Comparison of ENCODE assay signal across 16 cellular contexts in genomic region chr4:1753692-1754311, GRCh38. TPM values are rescaled to one million over a fixed set of nuclear protein-coding genes. Genes with fewer than 3 reads are reported as not detected.
DNase-seq lines count a peak whose midpoint lies in the region; ATAC-seq, FAIRE-seq and TF ChIP-seq lines count a peak whose summit lies in the region.
"Had no signal": no experiment of that assay in that cellular context is flagged by ENCODE, and none has a peak within 500 bp of the region (broad histone marks: within the 10 kb centered on the region; RNA-seq: fewer than 3 reads in every experiment).

No MANE protein-coding gene starts in this region.

- intact Hi-C loops in K562 (cut with micrococcal nuclease) = no loop called here
- intact Hi-C loops in HepG2 (cut with micrococcal nuclease; ENCODE audit: unreplicated experiment) = loop anchor here (2.0 kb wide), 1 partner anchor 25 kb away; no protein-coding TSS in a partner anchor
- intact Hi-C loops in vagina (cut with DNase I) = no loop called here

- H3K9me3 ChIP-seq in K562 (replicated peaks; ENCODE audit: control insufficient read depth, insufficient read depth, low read depth, low read length) (no peaks in the 10 kb centered on the region), HepG2 (ENCODE audit: low read length) (no peaks in the 10 kb centered on the region), vagina (no peaks in the 10 kb centered on the region)
- H3K9me3 ChIP-seq: SK-N-SH had no signal

- H3K4me1 ChIP-seq in K562 (replicated peaks in 1 of 2; ENCODE audit: control insufficient read depth in 2 of 2, insufficient read depth in 2 of 2, low read length in 2 of 2) = peaks cover 23 to 94% of the 10 kb centered on the region in 2 experiments
- peaks cover 90% of the 10 kb centered on the region for H3K4me1 ChIP-seq in HepG2 (ENCODE audit: insufficient read depth, low read length)
- peaks cover 59% of the 10 kb centered on the region for H3K4me1 ChIP-seq in vagina

- no peaks in the 10 kb centered on the region for H3K27me3 ChIP-seq in K562 (ENCODE audit: control insufficient read depth in 2 of 2, insufficient read depth in 2 of 2, low read length in 2 of 2)
- H3K27me3 ChIP-seq in HepG2 (ENCODE audit: control insufficient read depth in 1 of 2, insufficient read depth in 2 of 2, low read length in 2 of 2) = no peaks in the 10 kb centered on the region; a peak in 1 of 5 replicates
- no peaks in the 10 kb centered on the region for H3K27me3 ChIP-seq in vagina

- in situ Hi-C loops in K562 (cut with MboI) (no loop called here), HepG2 (cut with HindIII; ENCODE audit: extremely low pct_ligation_motif_present, low pct_unique_long_range_greater_than_20kb) (loop anchor here (10.0 kb wide), 1 partner anchor 51 kb away; no protein-coding TSS in a partner anchor)

- TF ChIP-seq POLR2A in NB4 (IDR thresholded peaks at IDR 0.05; ENCODE audit: extremely low read depth, insufficient read length) = no peak
- TF ChIP-seq POLR2A in K562 (conservative IDR thresholded peaks at IDR 0.05) = no peak
- TF ChIP-seq POLR2A in HepG2 (IDR thresholded peaks at IDR 0.05; ENCODE audit: insufficient read depth in 1 of 2, low read depth in 2 of 2, low read length in 2 of 2) = no peak
- no peak for TF ChIP-seq POLR2A in vagina (IDR thresholded peaks at IDR 0.05)

- DNase-seq in NB4 (ENCODE audit: low read depth) (peak; percentile 47), K562 (ENCODE audit: extremely low read depth in 1 of 4, low spot score in 3 of 4) (no peak), HepG2 (ENCODE audit: low spot score) (peak; percentile 39), vagina (ENCODE audit: extremely low spot score in 2 of 2) (no peak), foreskin melanocyte (no peak), D341Med (ENCODE audit: low spot score) (no peak)
- no peak for DNase-seq in activated effector memory CD4-positive, alpha-beta T cell treated with Interleukin-2 at 50 U/mL for 16 hours
- DNase-seq: KG1, NCI-H1105 treated with DMSO at 0.1 percent for 48 hours, NCI-H187 treated with DMSO at 0.1 percent for 48 hours, NCI-H446, PC-3, SK-N-SH had no signal

- H3K4me3 ChIP-seq in NB4 (ENCODE audit: low read depth, low read length) = no peak overlapping the region
- H3K4me3 ChIP-seq in K562 = no peak overlapping the region
- H3K4me3 ChIP-seq in HepG2 (replicated peaks in 1 of 3; ENCODE audit: insufficient read depth in 1 of 3, low read depth in 2 of 3, low read length in 3 of 3) = peak overlapping the region; percentile 45 to 73 (median 56); a peak in 4 of 6 replicates
- no peak overlapping the region for H3K4me3 ChIP-seq in vagina
- H3K4me3 ChIP-seq: GM12878 had no signal

- TF ChIP-seq CTCF in NB4 (IDR thresholded peaks at IDR 0.05; ENCODE audit: low read depth, low read length) (no peak), K562 (IDR thresholded peaks at IDR 0.05 in 2 of 3, conservative IDR thresholded peaks at IDR 0.05 in 1 of 3; ENCODE audit: insufficient read depth in 2 of 3, low read depth in 1 of 3, low read length in 3 of 3) (no peak), HepG2 (CRISPR knock-in tag; IDR thresholded peaks at IDR 0.05) (peak; percentile 45; the same call in 1 of the 2 replicates), vagina (IDR thresholded peaks at IDR 0.05) (no peak)

- H3K9ac ChIP-seq in K562 (ENCODE audit: insufficient read depth in 1 of 2, low read depth in 2 of 2, low read length in 2 of 2) (peak overlapping the region in 1 of 2 experiments; percentile 82; a peak in 3 of 4 replicates), HepG2 (ENCODE audit: insufficient read depth, low read depth, low read length) (peak overlapping the region; percentile 51)
- H3K9ac ChIP-seq: SK-N-SH had no signal

- ATAC-seq in K562 (peak; percentile 2; the same call in 2 of the 3 replicates), HepG2 (peak; percentile 9)
- ATAC-seq: PC-3, Right ventricle myocardium inferior had no signal

- H3K4me2 ChIP-seq in K562 (ENCODE audit: insufficient read depth, low read length) = no peak overlapping the region
- H3K4me2 ChIP-seq in HepG2 (ENCODE audit: low read depth, low read length) = peak overlapping the region; percentile 82
- H3K4me2 ChIP-seq: SK-N-SH had no signal

- TF ChIP-seq EP300 in K562 (IDR thresholded peaks at IDR 0.05; ENCODE audit: low read length) (no peak), HepG2 (IDR thresholded peaks at IDR 0.05; ENCODE audit: low read depth in 2 of 2, low read length in 2 of 2) (no peak), HepG2 (CRISPR knock-in tag; IDR thresholded peaks at IDR 0.05; ENCODE audit: borderline replicate concordance) (no peak)

- CTCF ChIA-PET in K562 (lab: Yijun Ruan, JAX; ENCODE audit: low intra/inter-chr PET ratio) = no interaction called here
- CTCF ChIA-PET in HepG2 (lab: Yijun Ruan, JAX; ENCODE audit: low intra/inter-chr PET ratio, low total read pairs) = interaction anchor here (2.9 kb wide), 1 partner anchor 57 kb away, joined by 22 read pairs; no protein-coding TSS in a partner anchor

- H3K79me2 ChIP-seq in K562 (ENCODE audit: control insufficient read depth, insufficient read depth, low read length) (no peaks in the 10 kb centered on the region), HepG2 (ENCODE audit: insufficient read depth, low read length) (no peaks in the 10 kb centered on the region)

- POLR2A ChIA-PET in K562 (lab: Yijun Ruan, JAX) = interaction anchor here (0.6 to 1.1 kb wide), 3 partner anchors 8 to 258 kb away, joined by 3 to 5 read pairs (median 4); no protein-coding TSS in a partner anchor
- POLR2A ChIA-PET in HepG2 (lab: Yijun Ruan, JAX) = interaction anchor here (0.9 to 34.3 kb wide), 5 partner anchors 9 to 54 kb away, joined by 3 to 1258 read pairs (median 6); partner anchors contain the start of gene FGFR3

- H3K36me3 ChIP-seq in K562 (ENCODE audit: control insufficient read depth, insufficient read depth, low read length) = no peaks in the 10 kb centered on the region
- no peaks in the 10 kb centered on the region for H3K36me3 ChIP-seq in HepG2 (replicated peaks in 1 of 2; ENCODE audit: control insufficient read depth in 1 of 2, insufficient read depth in 2 of 2, low read length in 2 of 2)
- H3K36me3 ChIP-seq in vagina = no peaks in the 10 kb centered on the region

- peak overlapping the region; percentile 52; the same call in 1 of the 3 replicates for H3K27ac ChIP-seq in K562 (ENCODE audit: extremely low read depth, low read depth, low read length)
- no peak overlapping the region for H3K27ac ChIP-seq in HepG2 (ENCODE audit: extremely low read length, insufficient read depth, low read length)
- H3K27ac ChIP-seq in vagina = peak overlapping the region; percentile 39

- H2AFZ ChIP-seq in K562 (ENCODE audit: low read depth, low read length) (peak overlapping the region; percentile 64), HepG2 (ENCODE audit: low read length) (no peak overlapping the region)

- WGBS in K562 (ENCODE audit: insufficient coverage, low coverage, missing lambda C conversion rate) = 54% methylated on average over 12 of the region's 16 CpGs
- WGBS in HepG2 (ENCODE audit: low lambda C conversion rate) = no CpG with 5 or more reads among the region's 16 CpGs

- TF ChIP-seq RAD21 in K562 (CRISPR knock-in tag; conservative IDR thresholded peaks at IDR 0.05 in 1 of 2, IDR thresholded peaks at IDR 0.05 in 1 of 2) (no peak), HepG2 (CRISPR knock-in tag; IDR thresholded peaks at IDR 0.05) (no peak)

- FAIRE-seq in K562 (lab: Jason Lieb, UNC) = no peak
- FAIRE-seq in HepG2 (lab: Jason Lieb, UNC) = no peak
- FAIRE-seq: GM12878, GM18507 had no signal

- H4K20me1 ChIP-seq in K562 (replicated peaks; ENCODE audit: control insufficient read depth, insufficient read depth, low read length) (no peaks in the 10 kb centered on the region), HepG2 (ENCODE audit: insufficient read depth, low read length) (no peaks in the 10 kb centered on the region)

- BruUV-seq in K562 (replicated peaks; lab: Mats Ljungman, UMichigan) = no TSS peak
- BruUV-seq in HepG2 (replicated peaks; lab: Mats Ljungman, UMichigan) = no TSS peak

- H3K9me1 ChIP-seq in K562 (ENCODE audit: control insufficient read depth, insufficient read depth, low read length) = peaks cover 5% of the 10 kb centered on the region

RNA-seq across cellular contexts. Expression of gene TACC3, which starts 32.5 kb away (rescaled TPM):
- 114 and 225 TPM in 2 replicates for total RNA-seq in K562 (2011; cell fraction: chromatin; rRNA removed; ENCODE audit: low replicate concordance)
- total RNA-seq in K562 (2011; cell fraction: nucleolus; rRNA removed) = 114 and 126 TPM in 2 replicates
- total RNA-seq in K562 (2011; cell fraction: nucleoplasm; rRNA removed) = 94.5 and 103 TPM in 2 replicates
- total RNA-seq in K562 (2014; rRNA removed) (66.3 and 80.2 TPM in 2 replicates), K562 (2014; rRNA removed; fragmentation: Illumina TruSeq; extraction: Trizol) (47.1 and 49.7 TPM in 2 replicates), K562 (2015; rRNA removed; fragmentation: Illumina TruSeq; extraction: Trizol) (52.1 and 55.6 TPM in 2 replicates), K562 (2021) (112 and 122 TPM in 2 replicates), HepG2 (2016; rRNA removed; fragmentation: Illumina TruSeq; extraction: Trizol) (21.2 and 35.4 TPM in 2 replicates), vagina (16.0 TPM)
- polyA plus RNA-seq in K562 (2011; rRNA removed) (50.3 and 50.8 TPM in 2 replicates), K562 (2014; fragmentation: Illumina TruSeq; extraction: Trizol) (95.2 and 122 TPM in 2 replicates), K562 (2014; fragmentation: Nextera tagmentation; extraction: Ambion mirVana) (1 to 10 TPM; 1.9 to 2.8 TPM), K562 (2014; rRNA removed) (90.1 and 102 TPM in 2 replicates), HepG2 (2011; rRNA removed) (15.7 and 20.3 TPM in 2 replicates)
- polyA plus RNA-seq in K562 (2011; cell fraction: cytosol; rRNA removed) = 45.2 and 61.0 TPM in 2 replicates
- 150 and 212 TPM in 2 replicates for polyA plus RNA-seq in K562 (2011; cell fraction: nucleus; rRNA removed)
- 93.9 and 100.0 TPM in 2 replicates for polyA plus RNA-seq in K562 (2012)
- polyA minus RNA-seq in K562 (2011; rRNA and poly(A)+ RNA removed) = 16.5 and 18.3 TPM in 2 replicates
- 37.4 and 55.6 TPM in 2 replicates for polyA minus RNA-seq in K562 (2011; cell fraction: cytosol; rRNA and poly(A)+ RNA removed)
- polyA minus RNA-seq in K562 (2011; cell fraction: nucleus; rRNA and poly(A)+ RNA removed) = 40.5 and 49.1 TPM in 2 replicates
- total RNA-seq in HepG2 (2016; cell fraction: cytosol; rRNA removed; fragmentation: Illumina TruSeq; extraction: Trizol; ENCODE audit: low read depth) = 9.8 and 10.0 TPM in 2 replicates
- 23.8 and 32.4 TPM in 2 replicates for total RNA-seq in HepG2 (2016; cell fraction: insoluble cytoplasmic fraction; rRNA removed; fragmentation: Illumina TruSeq; extraction: Trizol)
- total RNA-seq in HepG2 (2016; cell fraction: membrane; rRNA removed; fragmentation: Illumina TruSeq; extraction: Trizol) = 15.9 and 17.1 TPM in 2 replicates
- total RNA-seq in HepG2 (2016; cell fraction: nucleus; rRNA removed; fragmentation: Illumina TruSeq; extraction: Trizol) = 24.3 and 29.3 TPM in 2 replicates
- 8.7 and 16.8 TPM in 2 replicates for polyA plus RNA-seq in HepG2 (2011; cell fraction: cytosol; rRNA removed)
- 68.2 and 101 TPM in 2 replicates for polyA plus RNA-seq in HepG2 (2011; cell fraction: nucleus; rRNA removed)
- 16.3 and 27.3 TPM in 2 replicates for polyA plus RNA-seq in HepG2 (2012)
- polyA plus RNA-seq in HepG2 (2016; cell fraction: cytosol; fragmentation: Illumina TruSeq; extraction: Trizol; ENCODE audit: low read depth) = 5.5 and 6.4 TPM in 2 replicates
- polyA plus RNA-seq in HepG2 (2016; cell fraction: insoluble cytoplasmic fraction; fragmentation: Illumina TruSeq; extraction: Trizol; ENCODE audit: low read depth) = 59.5 and 79.8 TPM in 2 replicates
- 10.8 and 13.8 TPM in 2 replicates for polyA plus RNA-seq in HepG2 (2016; cell fraction: membrane; fragmentation: Illumina TruSeq; extraction: Trizol; ENCODE audit: low read depth)
- 133 and 138 TPM in 2 replicates for polyA plus RNA-seq in HepG2 (2016; cell fraction: nucleus; fragmentation: Illumina TruSeq; extraction: Trizol; ENCODE audit: insufficient read depth, low read depth)
- polyA minus RNA-seq in HepG2 (2011; rRNA and poly(A)+ RNA removed; ENCODE audit: low replicate concordance) = 12.7 and 22.2 TPM in 2 replicates
- 7.4 and 8.9 TPM in 2 replicates for polyA minus RNA-seq in HepG2 (2011; cell fraction: cytosol; rRNA and poly(A)+ RNA removed)
- polyA minus RNA-seq in HepG2 (2011; cell fraction: nucleus; rRNA and poly(A)+ RNA removed) = 10.9 and 13.8 TPM in 2 replicates

RNA-seq across cellular contexts. Expression of gene TMEM129, which starts 32.7 kb away (rescaled TPM):
- 25.4 and 79.9 TPM in 2 replicates for total RNA-seq in K562 (2011; cell fraction: chromatin; rRNA removed; ENCODE audit: low replicate concordance)
- total RNA-seq in K562 (2011; cell fraction: nucleolus; rRNA removed) = 85.2 and 91.1 TPM in 2 replicates
- total RNA-seq in K562 (2011; cell fraction: nucleoplasm; rRNA removed) = 51.7 and 55.1 TPM in 2 replicates
- total RNA-seq in K562 (2014; rRNA removed) = 34.3 and 44.0 TPM in 2 replicates
- total RNA-seq in K562 (2014; rRNA removed; fragmentation: Illumina TruSeq; extraction: Trizol) = 5.8 and 7.8 TPM in 2 replicates
- 18.4 and 20.4 TPM in 2 replicates for total RNA-seq in K562 (2015; rRNA removed; fragmentation: Illumina TruSeq; extraction: Trizol)
- 40.0 and 40.3 TPM in 2 replicates for total RNA-seq in K562 (2021)
- polyA plus RNA-seq in K562 (2011; rRNA removed) = 17.9 and 28.9 TPM in 2 replicates
- 37.3 and 93.7 TPM in 2 replicates for polyA plus RNA-seq in K562 (2011; cell fraction: cytosol; rRNA removed)
- 100 and 135 TPM in 2 replicates for polyA plus RNA-seq in K562 (2011; cell fraction: nucleus; rRNA removed)
- 23.2 and 37.4 TPM in 2 replicates for polyA plus RNA-seq in K562 (2012)
- 18.8 and 24.3 TPM in 2 replicates for polyA plus RNA-seq in K562 (2014; fragmentation: Illumina TruSeq; extraction: Trizol)
- polyA plus RNA-seq in K562 (2014; fragmentation: Nextera tagmentation; extraction: Ambion mirVana) = under 1 TPM; 0.34 to 0.53 TPM
- 42.9 and 47.2 TPM in 2 replicates for polyA plus RNA-seq in K562 (2014; rRNA removed)
- 5.4 and 10.2 TPM in 2 replicates for polyA minus RNA-seq in K562 (2011; rRNA and poly(A)+ RNA removed)
- 23.7 and 31.6 TPM in 2 replicates for polyA minus RNA-seq in K562 (2011; cell fraction: cytosol; rRNA and poly(A)+ RNA removed)
- polyA minus RNA-seq in K562 (2011; cell fraction: nucleus; rRNA and poly(A)+ RNA removed) = 19.1 and 20.1 TPM in 2 replicates
- total RNA-seq in HepG2 (2016; rRNA removed; fragmentation: Illumina TruSeq; extraction: Trizol) = 15.5 and 25.8 TPM in 2 replicates
- total RNA-seq in HepG2 (2016; cell fraction: cytosol; rRNA removed; fragmentation: Illumina TruSeq; extraction: Trizol; ENCODE audit: low read depth) = 9.2 and 12.7 TPM in 2 replicates
- 14.4 and 26.2 TPM in 2 replicates for total RNA-seq in HepG2 (2016; cell fraction: insoluble cytoplasmic fraction; rRNA removed; fragmentation: Illumina TruSeq; extraction: Trizol)
- 28.5 and 34.5 TPM in 2 replicates for total RNA-seq in HepG2 (2016; cell fraction: membrane; rRNA removed; fragmentation: Illumina TruSeq; extraction: Trizol)
- total RNA-seq in HepG2 (2016; cell fraction: nucleus; rRNA removed; fragmentation: Illumina TruSeq; extraction: Trizol) = 20.4 and 23.0 TPM in 2 replicates
- polyA plus RNA-seq in HepG2 (2011; rRNA removed) = 19.0 and 36.1 TPM in 2 replicates
- polyA plus RNA-seq in HepG2 (2011; cell fraction: cytosol; rRNA removed) = 18.9 and 32.3 TPM in 2 replicates
- 79.1 and 84.6 TPM in 2 replicates for polyA plus RNA-seq in HepG2 (2011; cell fraction: nucleus; rRNA removed)
- 16.1 and 20.7 TPM in 2 replicates for polyA plus RNA-seq in HepG2 (2012)
- 9.4 and 10.4 TPM in 2 replicates for polyA plus RNA-seq in HepG2 (2016; cell fraction: cytosol; fragmentation: Illumina TruSeq; extraction: Trizol; ENCODE audit: low read depth)
- polyA plus RNA-seq in HepG2 (2016; cell fraction: insoluble cytoplasmic fraction; fragmentation: Illumina TruSeq; extraction: Trizol; ENCODE audit: low read depth) = 14.1 and 16.2 TPM in 2 replicates
- 21.6 and 23.3 TPM in 2 replicates for polyA plus RNA-seq in HepG2 (2016; cell fraction: membrane; fragmentation: Illumina TruSeq; extraction: Trizol; ENCODE audit: low read depth)
- 36.1 and 41.5 TPM in 2 replicates for polyA plus RNA-seq in HepG2 (2016; cell fraction: nucleus; fragmentation: Illumina TruSeq; extraction: Trizol; ENCODE audit: insufficient read depth, low read depth)
- 7.1 and 61.3 TPM in 2 replicates for polyA minus RNA-seq in HepG2 (2011; rRNA and poly(A)+ RNA removed; ENCODE audit: low replicate concordance)
- polyA minus RNA-seq in HepG2 (2011; cell fraction: cytosol; rRNA and poly(A)+ RNA removed) = 18.8 and 21.5 TPM in 2 replicates
- 6.4 and 8.5 TPM in 2 replicates for polyA minus RNA-seq in HepG2 (2011; cell fraction: nucleus; rRNA and poly(A)+ RNA removed)
- total RNA-seq in vagina = 50.6 TPM

RNA-seq across cellular contexts. Expression of gene FGFR3, which starts 39.3 kb away (rescaled TPM):
- total RNA-seq in K562 (2011; cell fraction: chromatin; rRNA removed; ENCODE audit: low replicate concordance) = 54.4 and 166 TPM in 2 replicates
- total RNA-seq in K562 (2011; cell fraction: nucleolus; rRNA removed) = 200 and 208 TPM in 2 replicates
- total RNA-seq in K562 (2011; cell fraction: nucleoplasm; rRNA removed) = 76.8 and 80.7 TPM in 2 replicates
- total RNA-seq in K562 (2014; rRNA removed) (39.9 and 43.8 TPM in 2 replicates), K562 (2014; rRNA removed; fragmentation: Illumina TruSeq; extraction: Trizol) (6.3 and 6.5 TPM in 2 replicates), K562 (2015; rRNA removed; fragmentation: Illumina TruSeq; extraction: Trizol) (12.7 and 14.1 TPM in 2 replicates), K562 (2021) (47.8 and 60.4 TPM in 2 replicates), HepG2 (2016; rRNA removed; fragmentation: Illumina TruSeq; extraction: Trizol) (40.2 and 103 TPM in 2 replicates), vagina (96.5 TPM)
- polyA plus RNA-seq in K562 (2011; rRNA removed) (20.4 and 21.7 TPM in 2 replicates), K562 (2014; fragmentation: Illumina TruSeq; extraction: Trizol) (8.4 and 22.9 TPM in 2 replicates), K562 (2014; fragmentation: Nextera tagmentation; extraction: Ambion mirVana) (1 to 10 TPM; 1.2 to 1.7 TPM), K562 (2014; rRNA removed) (48.9 and 51.5 TPM in 2 replicates), HepG2 (2011; rRNA removed) (109 and 159 TPM in 2 replicates)
- 18.7 and 54.2 TPM in 2 replicates for polyA plus RNA-seq in K562 (2011; cell fraction: cytosol; rRNA removed)
- 176 and 334 TPM in 2 replicates for polyA plus RNA-seq in K562 (2011; cell fraction: nucleus; rRNA removed)
- polyA plus RNA-seq in K562 (2012) = 15.0 and 22.4 TPM in 2 replicates
- 3.9 and 9.3 TPM in 2 replicates for polyA minus RNA-seq in K562 (2011; rRNA and poly(A)+ RNA removed)
- 30.2 and 37.6 TPM in 2 replicates for polyA minus RNA-seq in K562 (2011; cell fraction: cytosol; rRNA and poly(A)+ RNA removed)
- polyA minus RNA-seq in K562 (2011; cell fraction: nucleus; rRNA and poly(A)+ RNA removed) = 59.1 and 74.0 TPM in 2 replicates
- 18.3 and 22.4 TPM in 2 replicates for total RNA-seq in HepG2 (2016; cell fraction: cytosol; rRNA removed; fragmentation: Illumina TruSeq; extraction: Trizol; ENCODE audit: low read depth)
- 38.7 and 106 TPM in 2 replicates for total RNA-seq in HepG2 (2016; cell fraction: insoluble cytoplasmic fraction; rRNA removed; fragmentation: Illumina TruSeq; extraction: Trizol)
- 39.4 and 45.4 TPM in 2 replicates for total RNA-seq in HepG2 (2016; cell fraction: membrane; rRNA removed; fragmentation: Illumina TruSeq; extraction: Trizol)
- 114 and 144 TPM in 2 replicates for total RNA-seq in HepG2 (2016; cell fraction: nucleus; rRNA removed; fragmentation: Illumina TruSeq; extraction: Trizol)
- 87.8 and 132 TPM in 2 replicates for polyA plus RNA-seq in HepG2 (2011; cell fraction: cytosol; rRNA removed)
- 914 and 1,354 TPM in 2 replicates for polyA plus RNA-seq in HepG2 (2011; cell fraction: nucleus; rRNA removed)
- 127 and 140 TPM in 2 replicates for polyA plus RNA-seq in HepG2 (2012)
- 6.7 and 7.6 TPM in 2 replicates for polyA plus RNA-seq in HepG2 (2016; cell fraction: cytosol; fragmentation: Illumina TruSeq; extraction: Trizol; ENCODE audit: low read depth)
- polyA plus RNA-seq in HepG2 (2016; cell fraction: insoluble cytoplasmic fraction; fragmentation: Illumina TruSeq; extraction: Trizol; ENCODE audit: low read depth) = 36.5 and 42.1 TPM in 2 replicates
- polyA plus RNA-seq in HepG2 (2016; cell fraction: membrane; fragmentation: Illumina TruSeq; extraction: Trizol; ENCODE audit: low read depth) = 24.3 and 24.6 TPM in 2 replicates
- 393 and 407 TPM in 2 replicates for polyA plus RNA-seq in HepG2 (2016; cell fraction: nucleus; fragmentation: Illumina TruSeq; extraction: Trizol; ENCODE audit: insufficient read depth, low read depth)
- 7.3 and 222 TPM in 2 replicates for polyA minus RNA-seq in HepG2 (2011; rRNA and poly(A)+ RNA removed; ENCODE audit: low replicate concordance)
- 97.8 and 100 TPM in 2 replicates for polyA minus RNA-seq in HepG2 (2011; cell fraction: cytosol; rRNA and poly(A)+ RNA removed)
- 130 and 153 TPM in 2 replicates for polyA minus RNA-seq in HepG2 (2011; cell fraction: nucleus; rRNA and poly(A)+ RNA removed)

RNA-seq across cellular contexts. Expression of gene SLBP, which starts 41.7 kb away (rescaled TPM):
- total RNA-seq in K562 (2011; cell fraction: chromatin; rRNA removed; ENCODE audit: low replicate concordance) = 30.7 and 52.5 TPM in 2 replicates
- total RNA-seq in K562 (2011; cell fraction: nucleolus; rRNA removed) = 27.1 and 28.9 TPM in 2 replicates
- total RNA-seq in K562 (2011; cell fraction: nucleoplasm; rRNA removed) = 42.8 and 65.1 TPM in 2 replicates
- total RNA-seq in K562 (2014; rRNA removed) = 185 and 221 TPM in 2 replicates
- 161 and 175 TPM in 2 replicates for total RNA-seq in K562 (2014; rRNA removed; fragmentation: Illumina TruSeq; extraction: Trizol)
- 148 and 164 TPM in 2 replicates for total RNA-seq in K562 (2015; rRNA removed; fragmentation: Illumina TruSeq; extraction: Trizol)
- total RNA-seq in K562 (2021) = 123 and 128 TPM in 2 replicates
- 121 and 191 TPM in 2 replicates for polyA plus RNA-seq in K562 (2011; rRNA removed)
- 86.2 and 92.0 TPM in 2 replicates for polyA plus RNA-seq in K562 (2011; cell fraction: cytosol; rRNA removed)
- polyA plus RNA-seq in K562 (2011; cell fraction: nucleus; rRNA removed) = 39.9 and 51.3 TPM in 2 replicates
- 91.7 and 104 TPM in 2 replicates for polyA plus RNA-seq in K562 (2012)
- polyA plus RNA-seq in K562 (2014; fragmentation: Illumina TruSeq; extraction: Trizol) = 171 and 214 TPM in 2 replicates
- polyA plus RNA-seq in K562 (2014; fragmentation: Nextera tagmentation; extraction: Ambion mirVana) = 10 to 100 TPM; 49.4 to 81.8 TPM
- 157 and 162 TPM in 2 replicates for polyA plus RNA-seq in K562 (2014; rRNA removed)
- 103 and 121 TPM in 2 replicates for polyA minus RNA-seq in K562 (2011; rRNA and poly(A)+ RNA removed)
- polyA minus RNA-seq in K562 (2011; cell fraction: cytosol; rRNA and poly(A)+ RNA removed) = 51.2 and 63.8 TPM in 2 replicates
- 14.9 and 23.8 TPM in 2 replicates for polyA minus RNA-seq in K562 (2011; cell fraction: nucleus; rRNA and poly(A)+ RNA removed)
- 104 and 131 TPM in 2 replicates for total RNA-seq in HepG2 (2016; rRNA removed; fragmentation: Illumina TruSeq; extraction: Trizol)
- 19.5 and 20.5 TPM in 2 replicates for total RNA-seq in HepG2 (2016; cell fraction: cytosol; rRNA removed; fragmentation: Illumina TruSeq; extraction: Trizol; ENCODE audit: low read depth)
- total RNA-seq in HepG2 (2016; cell fraction: insoluble cytoplasmic fraction; rRNA removed; fragmentation: Illumina TruSeq; extraction: Trizol) = 103 and 128 TPM in 2 replicates
- 43.3 and 44.2 TPM in 2 replicates for total RNA-seq in HepG2 (2016; cell fraction: membrane; rRNA removed; fragmentation: Illumina TruSeq; extraction: Trizol)
- 39.3 and 41.5 TPM in 2 replicates for total RNA-seq in HepG2 (2016; cell fraction: nucleus; rRNA removed; fragmentation: Illumina TruSeq; extraction: Trizol)
- polyA plus RNA-seq in HepG2 (2011; rRNA removed) = 29.8 and 43.9 TPM in 2 replicates
- 22.0 and 30.6 TPM in 2 replicates for polyA plus RNA-seq in HepG2 (2011; cell fraction: cytosol; rRNA removed)
- polyA plus RNA-seq in HepG2 (2011; cell fraction: nucleus; rRNA removed) = 12.8 and 13.8 TPM in 2 replicates
- 30.0 and 43.7 TPM in 2 replicates for polyA plus RNA-seq in HepG2 (2012)
- 10.3 and 11.7 TPM in 2 replicates for polyA plus RNA-seq in HepG2 (2016; cell fraction: cytosol; fragmentation: Illumina TruSeq; extraction: Trizol; ENCODE audit: low read depth)
- 140 and 142 TPM in 2 replicates for polyA plus RNA-seq in HepG2 (2016; cell fraction: insoluble cytoplasmic fraction; fragmentation: Illumina TruSeq; extraction: Trizol; ENCODE audit: low read depth)
- 24.5 and 24.6 TPM in 2 replicates for polyA plus RNA-seq in HepG2 (2016; cell fraction: membrane; fragmentation: Illumina TruSeq; extraction: Trizol; ENCODE audit: low read depth)
- 69.4 and 73.3 TPM in 2 replicates for polyA plus RNA-seq in HepG2 (2016; cell fraction: nucleus; fragmentation: Illumina TruSeq; extraction: Trizol; ENCODE audit: insufficient read depth, low read depth)
- 12.5 and 24.7 TPM in 2 replicates for polyA minus RNA-seq in HepG2 (2011; rRNA and poly(A)+ RNA removed; ENCODE audit: low replicate concordance)
- 19.7 and 22.7 TPM in 2 replicates for polyA minus RNA-seq in HepG2 (2011; cell fraction: cytosol; rRNA and poly(A)+ RNA removed)
- 10.8 and 13.7 TPM in 2 replicates for polyA minus RNA-seq in HepG2 (2011; cell fraction: nucleus; rRNA and poly(A)+ RNA removed)
- 49.6 TPM for total RNA-seq in vagina

Comparison
In these comparisons a context has a peak if more than half of its experiments do, and no peak if none do; other contexts are left out.
1. DNase-seq: peak in NB4 (single experiment) and HepG2 (single experiment); none in K562 (0 of 4), vagina (0 of 2), activated effector memory CD4-positive, alpha-beta T cell treated with Interleukin-2 at 50 U/mL for 16 hours (single experiment), foreskin melanocyte (single experiment) and D341Med (single experiment).
2. H3K4me3 ChIP-seq: peak in HepG2 (3 of 3); none in NB4 (single experiment), K562 (single experiment) and vagina (0 of 2).